29 cellular contexts compared by ENCODE assay signal in the genomic region with DNA sequence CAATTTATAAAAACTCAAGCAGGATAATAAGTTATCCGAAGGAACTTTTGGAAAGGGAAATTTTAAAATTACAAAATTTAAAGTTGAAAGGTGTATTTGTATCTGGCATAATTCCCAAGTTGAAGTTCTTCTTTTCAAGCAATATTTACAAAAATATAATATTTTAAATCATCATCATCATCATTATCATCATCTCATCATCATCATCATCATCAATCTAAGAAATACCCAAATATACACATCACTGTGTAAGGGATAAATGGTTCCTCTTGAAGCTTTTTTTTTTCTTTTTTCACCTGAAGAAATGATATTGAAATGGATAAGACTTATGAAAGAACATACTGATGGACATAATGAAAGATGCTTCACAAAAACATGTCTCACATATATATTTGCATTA.
"Had no signal": no experiment of that assay in that cellular context is flagged by ENCODE, and none has a peak within 500 bp of the region (broad histone marks: within the 10 kb centered on the region; RNA-seq: fewer than 3 reads in every experiment).

No MANE protein-coding gene starts in this region.

- H3K27ac Mint-ChIP-seq: stimulated activated effector memory CD8-positive, alpha-beta T cell treated with anti-CD3 and anti-CD28 coated beads, Interleukin-12 subunit alpha, Interleukin-12 subunit beta, amount 100 ng/mL, for 72 hours; stimulated activated memory B cell treated with anti-CD40 and anti-IgM and Interleukin-4, amounts not matched to agents 10 μg/mL and 1 μg/mL and 100 μg/mL, for 72 hours; stimulated activated naive B cell treated with anti-CD40 and anti-IgM and Interleukin-4, amounts not matched to agents 10 μg/mL and 1 μg/mL and 100 μg/mL, for 72 hours; stimulated activated naive CD8-positive, alpha-beta T cell treated with anti-CD3 and anti-CD28 coated beads, Interleukin-15, amount 100 ng/mL, for 72 hours; stimulated activated naive CD8-positive, alpha-beta T cell treated with anti-CD3 and anti-CD28 coated beads, Interleukin-15, Interleukin-2, amounts not matched to agents 100 ng/mL and 50 ng/mL, for 24 hours; type B pancreatic cell had no signal

- DNase-seq: stimulated activated CD4-positive, alpha-beta T cell treated with anti-CD3 and anti-CD28 coated beads, Interleukin-2, amount 100 ng/mL, for 48 hours; stimulated activated CD4-positive, alpha-beta T cell treated with anti-CD3 and anti-CD28 coated beads, Interleukin-4, amount 100 ng/mL, for 1 hour; stimulated activated CD4-positive, alpha-beta T cell treated with anti-CD3 and anti-CD28 coated beads, Interleukin-4, amount 100 ng/mL, for 24 hours; stimulated activated CD4-positive, alpha-beta T cell treated with anti-CD3 and anti-CD28 coated beads, Interleukin-4, amount 100 ng/mL, for 4 hours; stimulated activated CD8-positive, alpha-beta memory T cell treated with anti-CD3 and anti-CD28 coated beads, Interleukin-4, amount 100 ng/mL, for 48 hours; stimulated activated naive B cell treated with anti-CD40 and anti-IgM and Interleukin-4, amounts not matched to agents 10 μg/mL and 1 μg/mL and 100 μg/mL, for 72 hours; stimulated activated naive CD4-positive, alpha-beta T cell; stimulated activated naive CD4-positive, alpha-beta T cell treated with Interleukin-2 at 50 U/mL for 16 hours; stimulated activated naive CD8-positive, alpha-beta T cell treated with anti-CD3 and anti-CD28 coated beads, Interleukin-15, amount 100 ng/mL, for 72 hours; stimulated activated naive CD8-positive, alpha-beta T cell treated with anti-CD3 and anti-CD28 coated beads, Interleukin-15, Interleukin-2, amounts not matched to agents 100 U/mL and 50 U/mL, for 24 hours; stomach; substantia nigra; testis; thyroid gland; tibial artery; transverse colon; trophoblast cell; upper lobe of left lung; upper lobe of right lung; uterus had no signal

- H3K36me3 Mint-ChIP-seq: stimulated activated effector memory CD8-positive, alpha-beta T cell treated with anti-CD3 and anti-CD28 coated beads, Interleukin-12 subunit alpha, Interleukin-12 subunit beta, amount 100 ng/mL, for 72 hours; stimulated activated memory B cell treated with anti-CD40 and anti-IgM and Interleukin-4, amounts not matched to agents 10 μg/mL and 1 μg/mL and 100 μg/mL, for 72 hours; stimulated activated naive B cell treated with anti-CD40 and anti-IgM and Interleukin-4, amounts not matched to agents 10 μg/mL and 1 μg/mL and 100 μg/mL, for 72 hours; type B pancreatic cell had no signal

- FAIRE-seq: urothelium cell line had no signal

- H3K27ac ChIP-seq: stomach, suprapubic skin, testis, thoracic aorta, thyroid gland, tibial artery, tibial nerve, transverse colon, upper lobe of left lung, upper lobe of right lung, uterus, vagina had no signal

- H3K27me3 Mint-ChIP-seq: stimulated activated memory B cell treated with anti-CD40 and anti-IgM and Interleukin-4, amounts not matched to agents 10 μg/mL and 1 μg/mL and 100 μg/mL, for 72 hours; stimulated activated naive B cell treated with anti-CD40 and anti-IgM and Interleukin-4, amounts not matched to agents 10 μg/mL and 1 μg/mL and 100 μg/mL, for 72 hours; stimulated activated naive CD8-positive, alpha-beta T cell treated with anti-CD3 and anti-CD28 coated beads, Interleukin-15, amount 100 ng/mL, for 72 hours had no signal

- H3K4me1 ChIP-seq: suprapubic skin, testis, thyroid gland, tibial artery, tibial nerve, upper lobe of left lung, upper lobe of right lung, uterus, vagina had no signal

- H3K4me1 Mint-ChIP-seq: stimulated activated effector memory CD8-positive, alpha-beta T cell treated with anti-CD3 and anti-CD28 coated beads, Interleukin-12 subunit alpha, Interleukin-12 subunit beta, amount 100 ng/mL, for 72 hours; stimulated activated memory B cell treated with anti-CD40 and anti-IgM and Interleukin-4, amounts not matched to agents 10 μg/mL and 1 μg/mL and 100 μg/mL, for 72 hours; stimulated activated naive B cell treated with anti-CD40 and anti-IgM and Interleukin-4, amounts not matched to agents 10 μg/mL and 1 μg/mL and 100 μg/mL, for 72 hours; stimulated activated naive CD8-positive, alpha-beta T cell treated with anti-CD3 and anti-CD28 coated beads, Interleukin-15, amount 100 ng/mL, for 72 hours had no signal

- H3K27me3 ChIP-seq: stomach, suprapubic skin, testis, thyroid gland, tibial artery, tibial nerve, transverse colon, upper lobe of left lung, upper lobe of right lung, uterus, vagina had no signal

- H3K9me3 ChIP-seq: stomach, suprapubic skin, testis, thoracic aorta, thyroid gland, tibial artery, tibial nerve, transverse colon, upper lobe of left lung, upper lobe of right lung, uterus, vagina had no signal

- H3K4me3 Mint-ChIP-seq: stimulated activated effector memory CD8-positive, alpha-beta T cell treated with anti-CD3 and anti-CD28 coated beads, Interleukin-12 subunit alpha, Interleukin-12 subunit beta, amount 100 ng/mL, for 72 hours; stimulated activated memory B cell treated with anti-CD40 and anti-IgM and Interleukin-4, amounts not matched to agents 10 μg/mL and 1 μg/mL and 100 μg/mL, for 72 hours; stimulated activated naive B cell treated with anti-CD40 and anti-IgM and Interleukin-4, amounts not matched to agents 10 μg/mL and 1 μg/mL and 100 μg/mL, for 72 hours; stimulated activated naive CD8-positive, alpha-beta T cell treated with anti-CD3 and anti-CD28 coated beads, Interleukin-15, amount 100 ng/mL, for 72 hours; stimulated activated naive CD8-positive, alpha-beta T cell treated with anti-CD3 and anti-CD28 coated beads, Interleukin-15, Interleukin-2, amounts not matched to agents 100 ng/mL and 50 ng/mL, for 24 hours; type B pancreatic cell had no signal

- H3K9me3 Mint-ChIP-seq: stimulated activated effector memory CD8-positive, alpha-beta T cell treated with anti-CD3 and anti-CD28 coated beads, Interleukin-12 subunit alpha, Interleukin-12 subunit beta, amount 100 ng/mL, for 72 hours; stimulated activated memory B cell treated with anti-CD40 and anti-IgM and Interleukin-4, amounts not matched to agents 10 μg/mL and 1 μg/mL and 100 μg/mL, for 72 hours; stimulated activated naive B cell treated with anti-CD40 and anti-IgM and Interleukin-4, amounts not matched to agents 10 μg/mL and 1 μg/mL and 100 μg/mL, for 72 hours; stimulated activated naive CD8-positive, alpha-beta T cell treated with anti-CD3 and anti-CD28 coated beads, Interleukin-15, amount 100 ng/mL, for 72 hours; stimulated activated naive CD8-positive, alpha-beta T cell treated with anti-CD3 and anti-CD28 coated beads, Interleukin-15, Interleukin-2, amounts not matched to agents 100 ng/mL and 50 ng/mL, for 24 hours; type B pancreatic cell had no signal

- ATAC-seq: stimulated activated effector memory CD8-positive, alpha-beta T cell treated with anti-CD3 and anti-CD28 coated beads, Interleukin-12 subunit alpha, Interleukin-12 subunit beta, amount 100 ng/mL, for 72 hours; stimulated activated memory B cell treated with anti-CD40 and anti-IgM and Interleukin-4, amounts not matched to agents 10 μg/mL and 1 μg/mL and 100 μg/mL, for 72 hours; stimulated activated naive B cell treated with anti-CD40 and anti-IgM and Interleukin-4, amounts not matched to agents 10 μg/mL and 1 μg/mL and 100 μg/mL, for 72 hours; stimulated activated naive CD8-positive, alpha-beta T cell treated with anti-CD3 and anti-CD28 coated beads, Interleukin-15, amount 100 ng/mL, for 72 hours; stimulated activated naive CD8-positive, alpha-beta T cell treated with anti-CD3 and anti-CD28 coated beads, Interleukin-15, Interleukin-2, amounts not matched to agents 100 U/mL and 50 U/mL, for 24 hours; upper lobe of right lung had no signal

- H3K4me3 ChIP-seq: stomach, suprapubic skin, testis, thoracic aorta, thyroid gland, tibial artery, tibial nerve, transverse colon, upper lobe of left lung, upper lobe of right lung, uterus, vagina had no signal

- H3K36me3 ChIP-seq: stomach, suprapubic skin, thoracic aorta, thyroid gland, tibial artery, tibial nerve, transverse colon, upper lobe of left lung, upper lobe of right lung, uterus, vagina had no signal
